ENCODE assay signal across 8 cellular contexts in the genomic region with DNA sequence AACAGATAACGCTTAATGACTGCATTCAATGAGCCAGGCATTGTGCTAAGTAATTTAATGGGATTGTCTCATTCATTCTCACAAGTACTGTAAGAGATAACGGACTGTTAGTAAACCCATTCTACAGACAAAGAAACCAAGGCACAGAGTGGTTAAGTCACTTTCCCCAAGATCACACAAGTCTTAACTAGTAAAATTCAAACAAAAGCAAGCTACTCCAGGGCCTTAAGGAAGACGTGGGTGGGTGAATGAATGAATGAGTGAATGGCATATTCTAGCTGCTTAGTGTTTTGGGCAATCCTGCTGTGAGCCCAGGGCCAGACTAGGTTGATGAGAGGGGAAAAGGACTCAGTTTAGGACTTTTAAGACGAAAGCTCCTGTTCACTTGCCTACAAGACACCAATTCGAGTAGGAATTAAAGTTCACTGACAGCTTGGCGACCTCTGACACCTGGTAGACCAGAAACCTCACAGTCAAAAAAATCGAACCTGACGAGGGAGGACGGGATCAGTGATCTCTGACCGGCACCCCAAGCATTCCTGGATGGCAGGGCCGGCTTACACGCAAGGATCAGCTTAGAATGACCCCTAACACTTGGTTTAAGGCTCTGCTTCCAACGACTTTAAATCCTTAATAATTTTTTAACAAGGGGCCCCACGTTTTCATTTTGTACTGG. TPM values are rescaled to one million over a fixed set of nuclear protein-coding genes. Genes with fewer than 3 reads are reported as not detected.
DNase-seq lines count a peak whose midpoint lies in the region; ATAC-seq and TF ChIP-seq lines count a peak whose summit lies in the region.

No MANE protein-coding gene starts in this region.

- peak overlapping the region; percentile 94 for H3K27ac Mint-ChIP-seq in activated T-helper 2 cell treated with anti-CD3 and anti-CD28 coated beads, Interferon-gamma antibody, Interleukin-2, Interleukin-4, amounts not matched to agents 10 μg/mL and 5 μg/mL and 100 μg/mL, durations not matched to agents 14 hours and 24 hours and 36 hours

- 11% methylated on average over 14 of the region's 14 CpGs for WGBS in suprapubic skin

- H3K9me3 ChIP-seq in iPS-20b (ENCODE audit: insufficient read depth, low read depth, low read length) (no peaks in the 10 kb centered on the region), suprapubic skin (no peaks in the 10 kb centered on the region)

- intact Hi-C loops in activated T-helper 2 cell treated with anti-CD3 and anti-CD28 coated beads, Interferon-gamma antibody, Interleukin-2, Interleukin-4, amounts not matched to agents 10 μg/mL and 5 μg/mL and 100 μg/mL, durations not matched to agents 14 hours and 24 hours and 36 hours (cut with micrococcal nuclease), result loop anchor here (1.0 to 5.0 kb wide), 4 partner anchors 40 to 402 kb away; partner anchors contain the start of genes AKR7A2, IFFO2, SLC66A1 and UBR4

- peak; percentile 54 for DNase-seq in activated CD8-positive, alpha-beta memory T cell treated with anti-CD3 and anti-CD28 coated beads, Interleukin-2, amount 50 U/mL, for 48 hours
- no peak for DNase-seq in activated CD8-positive, alpha-beta memory T cell treated with anti-CD3 and anti-CD28 coated beads for 24 hours
- no peak for DNase-seq in activated T-helper 2 cell treated with anti-CD3 and anti-CD28 coated beads, Interferon-gamma antibody, Interleukin-2, Interleukin-4, amounts not matched to agents 10 μg/mL and 5 μg/mL and 100 μg/mL, durations not matched to agents 14 hours and 24 hours and 36 hours (ENCODE audit: low spot score)
- DNase-seq in suprapubic skin (ENCODE audit: low spot score in 2 of 2) (no peak), NCI-H1105 (lab: John Stamatoyannopoulos, UW) (no peak), Ammon's horn (ENCODE audit: low spot score) (no peak)

- H3K27me3 ChIP-seq in iPS-20b (ENCODE audit: insufficient read depth, low read length), result no peaks in the 10 kb centered on the region
- no peaks in the 10 kb centered on the region for H3K27me3 ChIP-seq in suprapubic skin

- H3K27ac ChIP-seq in iPS-20b (ENCODE audit: low read length) (peak overlapping the region; percentile 78), suprapubic skin (peak overlapping the region; percentile 94)

- no peak for TF ChIP-seq EP300 in suprapubic skin (IDR thresholded peaks at IDR 0.05)

- no peak for ATAC-seq in HG02623 (IDR thresholded peaks at IDR 0.05; ENCODE audit: unreplicated experiment)

- H3K36me3 ChIP-seq in iPS-20b (ENCODE audit: insufficient read depth, low read depth, low read length), result peaks cover 33% of the 10 kb centered on the region
- H3K36me3 ChIP-seq in suprapubic skin, result peaks cover 12% of the 10 kb centered on the region

- peak overlapping the region; percentile 94 for H3K4me3 ChIP-seq in iPS-20b (ENCODE audit: low read length)
- H3K4me3 ChIP-seq in suprapubic skin, result peak overlapping the region; percentile 93

- no peaks in the 10 kb centered on the region for H3K27me3 Mint-ChIP-seq in activated T-helper 2 cell treated with anti-CD3 and anti-CD28 coated beads, Interferon-gamma antibody, Interleukin-2, Interleukin-4, amounts not matched to agents 10 μg/mL and 5 μg/mL and 100 μg/mL, durations not matched to agents 14 hours and 24 hours and 36 hours (ENCODE audit: low read depth)

- peaks cover 33% of the 10 kb centered on the region for H3K36me3 Mint-ChIP-seq in activated T-helper 2 cell treated with anti-CD3 and anti-CD28 coated beads, Interferon-gamma antibody, Interleukin-2, Interleukin-4, amounts not matched to agents 10 μg/mL and 5 μg/mL and 100 μg/mL, durations not matched to agents 14 hours and 24 hours and 36 hours (ENCODE audit: low read depth)

- H3K4me1 Mint-ChIP-seq in activated T-helper 2 cell treated with anti-CD3 and anti-CD28 coated beads, Interferon-gamma antibody, Interleukin-2, Interleukin-4, amounts not matched to agents 10 μg/mL and 5 μg/mL and 100 μg/mL, durations not matched to agents 14 hours and 24 hours and 36 hours (ENCODE audit: low read depth), result peaks cover 20% of the 10 kb centered on the region

- TF ChIP-seq POLR2A in suprapubic skin (IDR thresholded peaks at IDR 0.05), result no peak

- no peaks in the 10 kb centered on the region for H3K9me3 Mint-ChIP-seq in activated T-helper 2 cell treated with anti-CD3 and anti-CD28 coated beads, Interferon-gamma antibody, Interleukin-2, Interleukin-4, amounts not matched to agents 10 μg/mL and 5 μg/mL and 100 μg/mL, durations not matched to agents 14 hours and 24 hours and 36 hours

- H3K4me3 Mint-ChIP-seq in activated T-helper 2 cell treated with anti-CD3 and anti-CD28 coated beads, Interferon-gamma antibody, Interleukin-2, Interleukin-4, amounts not matched to agents 10 μg/mL and 5 μg/mL and 100 μg/mL, durations not matched to agents 14 hours and 24 hours and 36 hours (ENCODE audit: low read depth), result peak overlapping the region; percentile 93

- no peak for TF ChIP-seq CTCF in suprapubic skin (IDR thresholded peaks at IDR 0.05)

- H3K9ac ChIP-seq in iPS-20b (ENCODE audit: low read depth, low read length), result peak overlapping the region; percentile 92

- H3K4me1 ChIP-seq in iPS-20b (ENCODE audit: insufficient read depth, low read length) (peaks cover 21% of the 10 kb centered on the region), suprapubic skin (peaks cover 38% of the 10 kb centered on the region)

RNA-seq across cellular contexts. Expression of gene EMC1, which starts 0.6 kb away (rescaled TPM):
- total RNA-seq in activated T-helper 2 cell treated with anti-CD3 and anti-CD28 coated beads, Interferon-gamma antibody, Interleukin-2, Interleukin-4, amounts not matched to agents 10 μg/mL and 5 μg/mL and 100 μg/mL, durations not matched to agents 14 hours and 24 hours and 36 hours, result 54.0 and 57.4 TPM in 2 replicates
- 10 to 100 TPM; 33.5 to 83.4 (median 48.9) TPM for total RNA-seq in suprapubic skin

RNA-seq across cellular contexts. Expression of gene MRTO4, which starts 0.8 kb away (rescaled TPM):
- 109 and 113 TPM in 2 replicates for total RNA-seq in activated T-helper 2 cell treated with anti-CD3 and anti-CD28 coated beads, Interferon-gamma antibody, Interleukin-2, Interleukin-4, amounts not matched to agents 10 μg/mL and 5 μg/mL and 100 μg/mL, durations not matched to agents 14 hours and 24 hours and 36 hours
- 10 to 100 TPM; 13.2 to 32.4 (median 22.9) TPM for total RNA-seq in suprapubic skin

RNA-seq across cellular contexts. Expression of gene AKR7A3, which starts 37.8 kb away (rescaled TPM):
- total RNA-seq in activated T-helper 2 cell treated with anti-CD3 and anti-CD28 coated beads, Interferon-gamma antibody, Interleukin-2, Interleukin-4, amounts not matched to agents 10 μg/mL and 5 μg/mL and 100 μg/mL, durations not matched to agents 14 hours and 24 hours and 36 hours, result 1.4 and 2.1 TPM in 2 replicates
- total RNA-seq in suprapubic skin, result 10 to 100 TPM in 1 of 4 donors, 1 to 10 TPM in 3; 1.7 to 10.1 (median 3.4) TPM

RNA-seq across cellular contexts. Expression of gene UBR4, which starts 40.7 kb away (rescaled TPM):
- total RNA-seq in activated T-helper 2 cell treated with anti-CD3 and anti-CD28 coated beads, Interferon-gamma antibody, Interleukin-2, Interleukin-4, amounts not matched to agents 10 μg/mL and 5 μg/mL and 100 μg/mL, durations not matched to agents 14 hours and 24 hours and 36 hours, result 156 and 160 TPM in 2 replicates
- 100 to 1,000 TPM; 214 to 324 (median 272) TPM for total RNA-seq in suprapubic skin
